In the genomic region with DNA sequence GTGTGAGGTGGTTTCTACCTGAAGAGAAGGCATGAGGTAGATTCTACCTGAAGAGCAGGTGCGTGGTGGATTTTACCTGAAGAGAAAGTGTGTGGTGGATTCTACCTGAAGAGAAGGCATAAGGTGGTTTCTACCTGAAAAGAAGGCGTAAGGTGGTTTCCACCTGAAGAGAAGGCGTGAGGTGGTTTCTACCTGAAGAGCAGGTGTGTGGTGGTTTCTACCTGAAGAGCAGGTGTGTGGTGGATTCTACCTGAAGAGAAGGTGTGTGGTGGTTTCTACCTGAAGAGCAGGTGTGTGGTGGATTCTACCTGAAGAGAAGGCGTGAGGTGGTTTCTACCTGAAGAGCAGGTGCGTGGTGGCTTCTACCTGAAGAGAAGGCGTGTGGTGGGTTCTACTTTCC, we compare ENCODE assay signal across 25 cellular contexts.
"Had no signal": no experiment of that assay in that cellular context is flagged by ENCODE, and none has a peak within 500 bp of the region (broad histone marks: within the 10 kb centered on the region; RNA-seq: fewer than 3 reads in every experiment).

No MANE protein-coding gene starts in this region.

- H3K4me1 Mint-ChIP-seq: immature natural killer cell, mesothelial cell of epicardium, natural killer cell had no signal

- ATAC-seq: left colon, natural killer cell, right lobe of liver had no signal

- H3K27ac ChIP-seq: left ventricle myocardium inferior, ovary, right atrium auricular region, right lobe of liver, suprapubic skin, thoracic aorta, tibial artery, uterus had no signal

- H3K27ac Mint-ChIP-seq: immature natural killer cell; mesothelial cell of epicardium; naive B cell; natural killer cell; nephron progenitor cell; progenitor cell of endocrine pancreas; stimulated activated naive CD8-positive, alpha-beta T cell treated with anti-CD3 and anti-CD28 coated beads, Interleukin-15, Interleukin-2, amounts not matched to agents 100 ng/mL and 50 ng/mL, for 24 hours; type B pancreatic cell had no signal

- H3K9me3 Mint-ChIP-seq: nephron progenitor cell; stimulated activated naive CD8-positive, alpha-beta T cell treated with anti-CD3 and anti-CD28 coated beads, Interleukin-15, Interleukin-2, amounts not matched to agents 100 ng/mL and 50 ng/mL, for 24 hours had no signal

- H3K4me1 ChIP-seq: left ventricle myocardium inferior, right atrium auricular region, right lobe of liver, suprapubic skin, tibial artery, uterus had no signal

- H3K27me3 ChIP-seq: ovary, right atrium auricular region, right lobe of liver, tibial artery, uterus had no signal

- H3K27me3 Mint-ChIP-seq: stimulated activated naive CD8-positive, alpha-beta T cell treated with anti-CD3 and anti-CD28 coated beads, Interleukin-15, Interleukin-2, amounts not matched to agents 100 ng/mL and 50 ng/mL, for 24 hours had no signal

- H3K4me3 Mint-ChIP-seq: immature natural killer cell; mesothelial cell of epicardium; naive B cell; natural killer cell; nephron progenitor cell; stimulated activated naive CD8-positive, alpha-beta T cell treated with anti-CD3 and anti-CD28 coated beads, Interleukin-15, Interleukin-2, amounts not matched to agents 100 ng/mL and 50 ng/mL, for 24 hours; type B pancreatic cell had no signal

- H3K9me3 ChIP-seq: left ventricle myocardium inferior, ovary, right atrium auricular region, right lobe of liver, suprapubic skin, thoracic aorta, tibial artery, uterus had no signal

- DNase-seq: hypothalamus; immature natural killer cell; kidney; left colon; left ventricle myocardium inferior; mesendoderm; naive B cell; natural killer cell; nephron progenitor cell; ovary; right lobe of liver; stimulated activated CD4-positive, alpha-beta T cell treated with anti-CD3 and anti-CD28 coated beads, Interleukin-1b, Interleukin-23, amount 100 ng/mL, for 48 hours; stimulated activated CD4-positive, alpha-beta T cell treated with anti-CD3 and anti-CD28 coated beads, Interleukin-4, amount 100 ng/mL, for 1 hour; stimulated activated naive CD4-positive, alpha-beta T cell; tibial artery; uterus had no signal

- H3K36me3 ChIP-seq: left ventricle myocardium inferior, ovary, right atrium auricular region, right lobe of liver, suprapubic skin, thoracic aorta, tibial artery, uterus had no signal

- H3K4me2 ChIP-seq: smooth muscle cell had no signal

- H3K4me3 ChIP-seq: left ventricle myocardium inferior, lung, ovary, right atrium auricular region, right lobe of liver, smooth muscle cell, suprapubic skin, thoracic aorta, tibial artery, uterus had no signal

- H3K36me3 Mint-ChIP-seq: immature natural killer cell, mesothelial cell of epicardium, natural killer cell, type B pancreatic cell had no signal
